ENCODE assay signal across 32 cellular contexts in the genomic region with DNA sequence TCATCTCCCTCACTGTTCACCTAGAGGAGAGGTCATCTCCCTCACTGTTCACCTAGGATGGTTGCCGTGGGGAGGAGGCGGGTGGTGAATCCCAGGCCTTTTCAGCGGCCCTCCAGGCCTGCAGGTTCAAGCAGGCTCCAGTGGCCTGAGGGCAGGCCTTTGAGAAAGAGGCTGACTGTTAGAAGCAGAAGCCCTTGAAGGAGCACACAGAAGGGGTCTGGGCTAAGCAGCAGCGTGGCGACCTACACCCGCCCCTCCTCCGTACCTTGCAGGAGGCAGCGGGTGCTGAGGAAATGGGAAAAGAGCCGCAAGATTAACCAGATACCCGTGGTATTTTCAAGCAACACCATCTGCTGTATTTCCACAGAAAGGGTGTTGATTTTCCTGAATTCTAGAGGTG.
"Had no signal": no experiment of that assay in that cellular context is flagged by ENCODE, and none has a peak within 500 bp of the region (broad histone marks: within the 10 kb centered on the region; RNA-seq: fewer than 3 reads in every experiment).

No MANE protein-coding gene starts in this region.

- H3K27me3 Mint-ChIP-seq: activated CD4-positive, alpha-beta memory T cell treated with anti-CD3 and anti-CD28 coated beads, Interleukin-2, amount 10 ng/mL, durations not matched to agents 7 days and 5 days; activated CD4-positive, alpha-beta T cell treated with anti-CD3 and anti-CD28 coated beads, Interleukin-2, amount 10 ng/mL, durations not matched to agents 7 days and 5 days; activated naive CD4-positive, alpha-beta T cell treated with anti-CD3 and anti-CD28 coated beads, Interleukin-2, amount 10 ng/mL, durations not matched to agents 7 days and 5 days had no signal

- H3K4me1 ChIP-seq: parathyroid adenoma, psoas muscle, upper lobe of right lung had no signal

- H3K79me2 ChIP-seq: hepatocyte, parathyroid adenoma had no signal

- H3K4me3 Mint-ChIP-seq: activated CD4-positive, alpha-beta memory T cell treated with anti-CD3 and anti-CD28 coated beads, Interleukin-2, amount 10 ng/mL, durations not matched to agents 7 days and 5 days; activated CD4-positive, alpha-beta T cell treated with anti-CD3 and anti-CD28 coated beads, Interleukin-2, amount 10 ng/mL, durations not matched to agents 7 days and 5 days; activated naive CD4-positive, alpha-beta T cell treated with anti-CD3 and anti-CD28 coated beads, Interleukin-2, amount 10 ng/mL, durations not matched to agents 7 days and 5 days; activated naive CD8-positive, alpha-beta T cell treated with anti-CD3 and anti-CD28 coated beads, Interleukin-2, amount 10 ng/mL, durations not matched to agents 7 days and 5 days; activated T-cell treated with anti-CD3 and anti-CD28 coated beads, Interleukin-2, amount 50 U/mL, for 24 hours; effector memory CD8-positive, alpha-beta T cell; naive thymus-derived CD8-positive, alpha-beta T cell; neural progenitor cell; stimulated activated effector memory CD8-positive, alpha-beta T cell treated with anti-CD3 and anti-CD28 coated beads, Interleukin-12 subunit alpha, Interleukin-12 subunit beta, amount 100 ng/mL, for 72 hours; stimulated activated naive CD8-positive, alpha-beta T cell treated with anti-CD3 and anti-CD28 coated beads, Interleukin-15, amount 100 ng/mL, for 72 hours; T-helper 17 cell; WTC11 had no signal

- H3K27me3 ChIP-seq: brain microvascular endothelial cell, gastroesophageal sphincter, hepatocyte, neural progenitor cell, thyroid gland, upper lobe of right lung had no signal

- H3K9ac ChIP-seq: neural progenitor cell, parathyroid adenoma had no signal

- ATAC-seq: effector memory CD8-positive, alpha-beta T cell; gastroesophageal sphincter; left colon; naive thymus-derived CD8-positive, alpha-beta T cell; psoas muscle; stimulated activated effector memory CD8-positive, alpha-beta T cell treated with anti-CD3 and anti-CD28 coated beads, Interleukin-12 subunit alpha, Interleukin-12 subunit beta, amount 100 ng/mL, for 72 hours; stimulated activated naive CD8-positive, alpha-beta T cell treated with anti-CD3 and anti-CD28 coated beads, Interleukin-15, amount 100 ng/mL, for 72 hours; T-helper 17 cell; upper lobe of right lung; WTC11 had no signal

- H3K9me3 Mint-ChIP-seq: activated CD4-positive, alpha-beta memory T cell treated with anti-CD3 and anti-CD28 coated beads, Interleukin-2, amount 10 ng/mL, durations not matched to agents 7 days and 5 days; activated CD4-positive, alpha-beta T cell treated with anti-CD3 and anti-CD28 coated beads, Interleukin-2, amount 10 ng/mL, durations not matched to agents 7 days and 5 days; activated naive CD4-positive, alpha-beta T cell treated with anti-CD3 and anti-CD28 coated beads, Interleukin-2, amount 10 ng/mL, durations not matched to agents 7 days and 5 days; activated naive CD8-positive, alpha-beta T cell treated with anti-CD3 and anti-CD28 coated beads, Interleukin-2, amount 10 ng/mL, durations not matched to agents 7 days and 5 days; activated T-cell treated with anti-CD3 and anti-CD28 coated beads, Interleukin-2, amount 50 U/mL, for 24 hours; stimulated activated effector memory CD8-positive, alpha-beta T cell treated with anti-CD3 and anti-CD28 coated beads, Interleukin-12 subunit alpha, Interleukin-12 subunit beta, amount 100 ng/mL, for 72 hours had no signal

- H3K4me1 Mint-ChIP-seq: activated CD4-positive, alpha-beta memory T cell treated with anti-CD3 and anti-CD28 coated beads, Interleukin-2, amount 10 ng/mL, durations not matched to agents 7 days and 5 days; activated naive CD4-positive, alpha-beta T cell treated with anti-CD3 and anti-CD28 coated beads, Interleukin-2, amount 10 ng/mL, durations not matched to agents 7 days and 5 days; stimulated activated effector memory CD8-positive, alpha-beta T cell treated with anti-CD3 and anti-CD28 coated beads, Interleukin-12 subunit alpha, Interleukin-12 subunit beta, amount 100 ng/mL, for 72 hours; stimulated activated naive CD8-positive, alpha-beta T cell treated with anti-CD3 and anti-CD28 coated beads, Interleukin-15, amount 100 ng/mL, for 72 hours; T-helper 17 cell had no signal

- H2AFZ ChIP-seq: hepatocyte, neural progenitor cell, parathyroid adenoma had no signal

- H3K4me2 ChIP-seq: hepatocyte, neural progenitor cell had no signal

- H3K9me3 ChIP-seq: gastroesophageal sphincter, psoas muscle, sigmoid colon, thyroid gland, upper lobe of right lung had no signal

- H3K36me3 Mint-ChIP-seq: activated naive CD4-positive, alpha-beta T cell treated with anti-CD3 and anti-CD28 coated beads, Interleukin-2, amount 10 ng/mL, durations not matched to agents 7 days and 5 days; activated naive CD8-positive, alpha-beta T cell treated with anti-CD3 and anti-CD28 coated beads, Interleukin-2, amount 10 ng/mL, durations not matched to agents 7 days and 5 days; naive thymus-derived CD8-positive, alpha-beta T cell; neural progenitor cell; stimulated activated effector memory CD8-positive, alpha-beta T cell treated with anti-CD3 and anti-CD28 coated beads, Interleukin-12 subunit alpha, Interleukin-12 subunit beta, amount 100 ng/mL, for 72 hours; WTC11 had no signal

- DNase-seq: activated CD4-positive, alpha-beta memory T cell treated with anti-CD3 and anti-CD28 coated beads, Interleukin-2, amount 10 ng/mL, durations not matched to agents 7 days and 5 days; activated CD4-positive, alpha-beta T cell treated with anti-CD3 and anti-CD28 coated beads for 1 hour; activated CD4-positive, alpha-beta T cell treated with anti-CD3 and anti-CD28 coated beads, Interleukin-2, amount 10 ng/mL, durations not matched to agents 7 days and 5 days; activated CD8-positive, alpha-beta memory T cell treated with anti-CD3 and anti-CD28 coated beads, Interleukin-2, amount 50 U/mL, for 48 hours; activated gamma-delta T cell; activated naive CD4-positive, alpha-beta T cell treated with anti-CD3 and anti-CD28 coated beads, Interleukin-2, amount 10 ng/mL, durations not matched to agents 7 days and 5 days; activated naive CD8-positive, alpha-beta T cell treated with anti-CD3 and anti-CD28 coated beads, Interleukin-2, amount 10 ng/mL, durations not matched to agents 7 days and 5 days; activated T-cell treated with anti-CD3 and anti-CD28 coated beads, Interleukin-2, amount 50 U/mL, for 24 hours; amniotic stem cell; brain microvascular endothelial cell; caudate nucleus; cortex of kidney; effector memory CD8-positive, alpha-beta T cell; kidney; left colon; naive thymus-derived CD8-positive, alpha-beta T cell; occipital lobe; psoas muscle; sigmoid colon; small intestine; stimulated activated CD4-positive, alpha-beta T cell treated with anti-CD3 and anti-CD28 coated beads, Interleukin-4, amount 100 ng/mL, for 24 hours; stimulated activated naive CD8-positive, alpha-beta T cell treated with anti-CD3 and anti-CD28 coated beads, Interleukin-15, amount 100 ng/mL, for 72 hours; substantia nigra; T-helper 17 cell; thyroid gland; upper lobe of right lung had no signal

- H3K36me3 ChIP-seq: brain microvascular endothelial cell, gastroesophageal sphincter, neural progenitor cell, sigmoid colon, thyroid gland, upper lobe of right lung had no signal

- H3K27ac ChIP-seq: brain microvascular endothelial cell, gastroesophageal sphincter, hepatocyte, neural progenitor cell, parathyroid adenoma, psoas muscle, sigmoid colon, thyroid gland, upper lobe of right lung had no signal

- H3K4me3 ChIP-seq: gastroesophageal sphincter, hepatocyte, neural progenitor cell, psoas muscle, sigmoid colon, thyroid gland, upper lobe of right lung had no signal

- H3K27ac Mint-ChIP-seq: activated CD4-positive, alpha-beta memory T cell treated with anti-CD3 and anti-CD28 coated beads, Interleukin-2, amount 10 ng/mL, durations not matched to agents 7 days and 5 days; activated CD4-positive, alpha-beta T cell treated with anti-CD3 and anti-CD28 coated beads, Interleukin-2, amount 10 ng/mL, durations not matched to agents 7 days and 5 days; activated naive CD4-positive, alpha-beta T cell treated with anti-CD3 and anti-CD28 coated beads, Interleukin-2, amount 10 ng/mL, durations not matched to agents 7 days and 5 days; activated naive CD8-positive, alpha-beta T cell treated with anti-CD3 and anti-CD28 coated beads, Interleukin-2, amount 10 ng/mL, durations not matched to agents 7 days and 5 days; activated T-cell treated with anti-CD3 and anti-CD28 coated beads, Interleukin-2, amount 50 U/mL, for 24 hours; effector memory CD8-positive, alpha-beta T cell; naive thymus-derived CD8-positive, alpha-beta T cell; neural progenitor cell; stimulated activated effector memory CD8-positive, alpha-beta T cell treated with anti-CD3 and anti-CD28 coated beads, Interleukin-12 subunit alpha, Interleukin-12 subunit beta, amount 100 ng/mL, for 72 hours; stimulated activated naive CD8-positive, alpha-beta T cell treated with anti-CD3 and anti-CD28 coated beads, Interleukin-15, amount 100 ng/mL, for 72 hours; T-helper 17 cell; WTC11 had no signal
